Comparison of ENCODE assay signal across 1 cellular context in the genomic region with DNA sequence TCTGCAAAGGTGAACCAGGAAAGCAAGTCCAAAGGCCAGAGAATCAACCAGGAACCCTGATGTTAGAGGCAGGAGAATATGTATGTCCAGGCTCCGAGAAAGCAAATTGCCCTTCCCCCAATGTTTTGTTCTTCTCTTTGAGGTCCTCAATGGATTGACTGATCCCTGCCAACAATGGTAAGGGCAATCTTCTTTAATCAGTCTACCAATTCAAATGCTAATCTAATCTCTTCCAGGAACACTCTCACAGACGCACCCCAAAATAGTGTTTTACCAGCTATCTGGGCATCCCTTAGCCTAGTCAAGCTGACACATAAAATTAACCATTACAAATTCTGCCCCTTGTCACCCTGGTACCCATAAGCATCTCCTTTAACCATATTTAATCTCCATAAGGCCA.
TF ChIP-seq lines count a peak whose summit lies in the region.

No MANE protein-coding gene starts in this region.

TF ChIP-seq in SK-N-SH treated with all-trans-retinoic acid at 6 μM for 48 hours, 23 proteins besides CTCF, POLR2A, EP300 and RAD21:
- TF ChIP-seq, protein P1, sequence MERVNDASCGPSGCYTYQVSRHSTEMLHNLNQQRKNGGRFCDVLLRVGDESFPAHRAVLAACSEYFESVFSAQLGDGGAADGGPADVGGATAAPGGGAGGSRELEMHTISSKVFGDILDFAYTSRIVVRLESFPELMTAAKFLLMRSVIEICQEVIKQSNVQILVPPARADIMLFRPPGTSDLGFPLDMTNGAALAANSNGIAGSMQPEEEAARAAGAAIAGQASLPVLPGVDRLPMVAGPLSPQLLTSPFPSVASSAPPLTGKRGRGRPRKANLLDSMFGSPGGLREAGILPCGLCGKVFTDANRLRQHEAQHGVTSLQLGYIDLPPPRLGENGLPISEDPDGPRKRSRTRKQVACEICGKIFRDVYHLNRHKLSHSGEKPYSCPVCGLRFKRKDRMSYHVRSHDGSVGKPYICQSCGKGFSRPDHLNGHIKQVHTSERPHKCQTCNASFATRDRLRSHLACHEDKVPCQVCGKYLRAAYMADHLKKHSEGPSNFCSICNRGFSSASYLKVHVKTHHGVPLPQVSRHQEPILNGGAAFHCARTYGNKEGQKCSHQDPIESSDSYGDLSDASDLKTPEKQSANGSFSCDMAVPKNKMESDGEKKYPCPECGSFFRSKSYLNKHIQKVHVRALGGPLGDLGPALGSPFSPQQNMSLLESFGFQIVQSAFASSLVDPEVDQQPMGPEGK (CRISPR knock-in tag; IDR thresholded peaks at IDR 0.05; ENCODE audit: borderline replicate concordance), result no peak
- TF ChIP-seq CSDC2 (CRISPR knock-in tag; IDR thresholded peaks at IDR 0.05) (no peak), RARB (CRISPR knock-in tag; IDR thresholded peaks at IDR 0.05) (no peak), ZC3H10 (CRISPR knock-in tag; IDR thresholded peaks at IDR 0.05) (no peak)
- TF ChIP-seq, protein P2, sequence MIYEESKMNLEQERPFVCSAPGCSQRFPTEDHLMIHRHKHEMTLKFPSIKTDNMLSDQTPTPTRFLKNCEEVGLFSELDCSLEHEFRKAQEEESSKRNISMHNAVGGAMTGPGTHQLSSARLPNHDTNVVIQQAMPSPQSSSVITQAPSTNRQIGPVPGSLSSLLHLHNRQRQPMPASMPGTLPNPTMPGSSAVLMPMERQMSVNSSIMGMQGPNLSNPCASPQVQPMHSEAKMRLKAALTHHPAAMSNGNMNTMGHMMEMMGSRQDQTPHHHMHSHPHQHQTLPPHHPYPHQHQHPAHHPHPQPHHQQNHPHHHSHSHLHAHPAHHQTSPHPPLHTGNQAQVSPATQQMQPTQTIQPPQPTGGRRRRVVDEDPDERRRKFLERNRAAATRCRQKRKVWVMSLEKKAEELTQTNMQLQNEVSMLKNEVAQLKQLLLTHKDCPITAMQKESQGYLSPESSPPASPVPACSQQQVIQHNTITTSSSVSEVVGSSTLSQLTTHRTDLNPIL (CRISPR knock-in tag; IDR thresholded peaks at IDR 0.05; ENCODE audit: low read depth), result no peak
